ENCODE assay signal across 8 cellular contexts in the genomic region with DNA sequence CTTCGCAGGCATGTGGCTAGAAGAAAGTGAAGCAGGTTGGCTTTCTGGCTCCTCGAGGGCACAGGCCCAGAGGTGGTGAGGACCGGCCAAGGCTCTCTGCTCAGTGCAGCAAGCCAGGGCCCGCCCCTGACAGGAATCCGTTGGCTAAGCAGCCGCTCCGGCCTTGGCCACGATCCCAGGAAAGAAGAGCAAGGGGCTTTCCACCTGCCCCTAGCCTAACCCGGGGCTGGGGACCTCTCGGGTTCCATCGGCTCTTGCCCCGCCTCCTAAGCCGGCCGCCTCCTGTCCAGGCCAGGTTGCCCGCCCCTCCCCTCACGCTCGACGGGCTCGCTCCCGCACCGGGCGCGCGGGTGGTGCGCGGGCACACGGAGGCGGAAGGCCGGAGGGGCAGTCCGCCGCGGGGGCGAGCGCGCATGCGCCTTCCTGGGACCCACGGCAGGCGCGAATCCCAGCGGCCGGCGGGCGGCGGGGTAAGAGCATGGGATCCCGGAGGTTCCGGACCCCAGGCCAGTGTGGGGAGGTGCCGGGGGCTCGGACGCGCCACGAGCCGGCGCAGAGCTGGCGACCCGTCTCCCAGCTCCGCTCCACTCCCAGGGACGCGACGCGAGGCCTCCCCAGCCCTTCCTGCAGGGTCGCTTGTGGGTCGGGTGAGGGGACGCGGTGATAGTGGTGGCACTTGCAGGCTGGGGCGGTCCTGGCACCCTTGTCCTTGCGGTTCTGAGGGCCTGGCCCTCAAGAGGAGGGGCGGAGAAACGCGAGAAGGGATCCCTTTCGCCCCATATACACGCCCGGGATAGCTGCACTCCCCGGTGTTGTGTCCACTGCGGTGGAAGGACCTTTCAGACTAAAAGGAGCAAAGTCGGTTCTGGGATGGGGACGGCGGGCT. TPM values are rescaled to one million over a fixed set of nuclear protein-coding genes. Genes with fewer than 3 reads are reported as not detected.
A peak's percentile ranks its signal among the peaks of the same experiment; 100 is the strongest.
DNase-seq lines count a peak whose midpoint lies in the region; ATAC-seq and TF ChIP-seq lines count a peak whose summit lies in the region.

Gene ALG6, plus strand, starts transcription at position 410 of the 886 bp plus-strand sequence. CDS start 3,351 bp downstream, outside the sequence.

- H3K4me1 ChIP-seq in upper lobe of right lung = peaks cover 11% of the 10 kb centered on the region

- intact Hi-C loops in T-helper 1 cell treated with Interleukin-12 subunit alpha and Interleukin-12 subunit beta and Interleukin-4 antibody, amounts not matched to agents 30 ng/mL and 1 ng/mL, for 36 hours (cut with micrococcal nuclease) = loop anchor here (1.0 to 10.0 kb wide), 7 partner anchors 73 to 1643 kb away; partner anchors contain the start of genes EFCAB7, ITGB3BP, JAK1 and PGM1
- intact Hi-C loops in left cardiac atrium (cut with DNase I) (no loop called here), posterior vena cava (cut with DNase I) (no loop called here), upper lobe of right lung (cut with DNase I) (no loop called here)

- H3K36me3 ChIP-seq in upper lobe of right lung = peaks cover 16% of the 10 kb centered on the region

- H3K4me3 ChIP-seq in upper lobe of right lung = peak within 1 kb of the TSS; percentile 95

- no peaks in the 10 kb centered on the region for H3K27me3 ChIP-seq in upper lobe of right lung

- peak within 1 kb of the TSS; percentile 86 for H3K27ac ChIP-seq in upper lobe of right lung

- H3K9me3 ChIP-seq in upper lobe of right lung = no peaks in the 10 kb centered on the region

- peak; percentile 97 for ATAC-seq in GM18498 (IDR thresholded peaks at IDR 0.05; ENCODE audit: unreplicated experiment)
- ATAC-seq in HG02884 (IDR thresholded peaks at IDR 0.05; ENCODE audit: unreplicated experiment) = peak; percentile 92
- ATAC-seq in left cardiac atrium = peak; percentile 99 to 100
- peak; percentile 99 for ATAC-seq in upper lobe of right lung

- DNase-seq in NCI-H146 (lab: John Stamatoyannopoulos, UW) (peak; percentile 94), amniotic stem cell (lab: John Stamatoyannopoulos, UW) (peak; percentile 72), left cardiac atrium (peak; percentile 95), posterior vena cava (ENCODE audit: low spot score) (peak; percentile 98), upper lobe of right lung (peak; percentile 98)

- no peak for TF ChIP-seq CTCF in upper lobe of right lung (IDR thresholded peaks at IDR 0.05)

RNA-seq across cellular contexts. Expression of gene ALG6, which starts in this region (rescaled TPM):
- 27.6 and 27.7 TPM in 2 replicates for total RNA-seq in T-helper 1 cell treated with Interleukin-12 subunit alpha and Interleukin-12 subunit beta and Interleukin-4 antibody, amounts not matched to agents 30 ng/mL and 1 ng/mL, for 36 hours
- 1 to 10 TPM; 4.4 to 6.4 TPM for total RNA-seq in left cardiac atrium
- 1 to 10 TPM; 7.3 to 8.6 TPM for total RNA-seq in posterior vena cava
- 9.1 TPM for total RNA-seq in upper lobe of right lung

Comparison
In these comparisons a context has a peak if more than half of its experiments do, and no peak if none do; other contexts are left out.
1. Peak in every context shown above with its lines: DNase-seq, ATAC-seq, H3K4me3 ChIP-seq and H3K27ac ChIP-seq.